34 cellular contexts compared by ENCODE assay signal in the genomic region with DNA sequence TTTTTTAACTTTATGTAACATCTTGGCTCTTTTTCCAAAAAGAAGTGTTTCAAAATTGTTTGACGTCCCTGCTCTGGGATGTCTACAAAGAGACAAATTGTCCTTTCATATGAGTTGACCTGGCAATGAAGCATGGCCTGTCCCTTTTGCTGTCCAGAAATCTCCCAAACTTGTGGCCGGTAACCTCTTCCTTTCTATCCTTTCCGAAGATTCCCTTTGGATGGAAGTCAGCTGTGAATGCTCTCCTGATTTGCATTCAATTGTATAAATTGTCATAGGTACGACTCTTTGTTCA. TPM values are rescaled to one million over a fixed set of nuclear protein-coding genes. Genes with fewer than 3 reads are reported as not detected.
"Had no signal": no experiment of that assay in that cellular context is flagged by ENCODE, and none has a peak within 500 bp of the region (broad histone marks: within the 10 kb centered on the region; RNA-seq: fewer than 3 reads in every experiment).

No MANE protein-coding gene starts in this region.

- H3K27me3 ChIP-seq: adrenal gland, body of pancreas, esophagus muscularis mucosa, gastrocnemius medialis had no signal

- H3K4me1 Mint-ChIP-seq: activated CD4-positive, alpha-beta T cell treated with anti-CD3 and anti-CD28 coated beads for 36 hours; activated CD4-positive, alpha-beta T cell treated with anti-CD3 and anti-CD28 coated beads, Interleukin-2, amount 10 ng/mL, durations not matched to agents 24 days and 14 days; activated CD8-positive, alpha-beta memory T cell treated with anti-CD3 and anti-CD28 coated beads, Interleukin-2, amount 10 ng/mL, durations not matched to agents 7 days and 5 days; activated naive CD4-positive, alpha-beta T cell treated with anti-CD3 and anti-CD28 coated beads, Interleukin-2, amount 50 U/mL, for 24 hours; activated naive CD8-positive, alpha-beta T cell treated with anti-CD3 and anti-CD28 coated beads for 36 hours; activated naive CD8-positive, alpha-beta T cell treated with anti-CD3 and anti-CD28 coated beads, Interleukin-2, amount 50 U/mL, for 24 hours; central memory CD8-positive, alpha-beta T cell had no signal

- H3K36me3 ChIP-seq: adrenal gland, esophagus muscularis mucosa, gastrocnemius medialis had no signal

- H3K4me1 ChIP-seq: adrenal gland, body of pancreas, foreskin keratinocyte, gastrocnemius medialis had no signal

- DNase-seq: activated CD4-positive, alpha-beta memory T cell treated with anti-CD3 and anti-CD28 coated beads for 36 hours; activated CD4-positive, alpha-beta T cell treated with anti-CD3 and anti-CD28 coated beads for 36 hours; activated CD4-positive, alpha-beta T cell treated with anti-CD3 and anti-CD28 coated beads, Interleukin-2, amount 10 ng/mL, durations not matched to agents 24 days and 14 days; activated CD4-positive, CD25-positive, alpha-beta regulatory T cell; activated CD4-positive, CD25-positive, alpha-beta regulatory T cell treated with anti-CD3 and anti-CD28 coated beads, Interleukin-2, amount 50 U/mL, for 72 hours; activated CD8-positive, alpha-beta memory T cell treated with anti-CD3 and anti-CD28 coated beads, Interleukin-2, amount 10 ng/mL, durations not matched to agents 7 days and 5 days; activated CD8-positive, alpha-beta memory T cell treated with anti-CD3 and anti-CD28 coated beads, Interleukin-2, amount 50 U/mL, for 4 hours; activated CD8-positive, alpha-beta T cell treated with anti-CD3 and anti-CD28 coated beads, Interleukin-2, amount 10 ng/mL, durations not matched to agents 7 days and 5 days; activated effector memory CD4-positive, alpha-beta T cell treated with anti-CD3 and anti-CD28 coated beads, Interleukin-2, amount 50 U/mL, for 16 hours; activated naive CD4-positive, alpha-beta T cell treated with anti-CD3 and anti-CD28 coated beads for 36 hours; activated naive CD8-positive, alpha-beta T cell treated with anti-CD3 and anti-CD28 coated beads for 36 hours; activated naive CD8-positive, alpha-beta T cell treated with anti-CD3 and anti-CD28 coated beads, Interleukin-2, amount 50 U/mL, for 24 hours; activated T-cell treated with anti-CD3 and anti-CD28 coated beads, Interleukin-2, amount 50 U/mL, for 1 hour; activated T-cell treated with anti-CD3 and anti-CD28 coated beads, Interleukin-2, amount 50 U/mL, for 48 hours; adrenal gland; amygdala; aorta; body of pancreas; dorsolateral prefrontal cortex; effector CD4-positive, alpha-beta T cell; effector memory CD8-positive, alpha-beta T cell; erythroblast; foreskin keratinocyte; T-helper 2 cell had no signal

- H3K36me3 Mint-ChIP-seq: activated CD4-positive, alpha-beta memory T cell treated with anti-CD3 and anti-CD28 coated beads for 36 hours; activated CD8-positive, alpha-beta memory T cell treated with anti-CD3 and anti-CD28 coated beads, Interleukin-2, amount 10 ng/mL, durations not matched to agents 7 days and 5 days; activated naive CD8-positive, alpha-beta T cell treated with anti-CD3 and anti-CD28 coated beads for 36 hours had no signal

- H3K27ac ChIP-seq: adrenal gland, body of pancreas, coronary artery, dorsolateral prefrontal cortex, esophagus muscularis mucosa, foreskin keratinocyte had no signal

- H3K9me3 ChIP-seq: adrenal gland, body of pancreas, esophagus muscularis mucosa, gastrocnemius medialis had no signal

- H3K9me3 Mint-ChIP-seq: activated CD4-positive, alpha-beta T cell treated with anti-CD3 and anti-CD28 coated beads, Interleukin-2, amount 10 ng/mL, durations not matched to agents 24 days and 14 days; activated T-helper 1 cell treated with anti-CD3 and anti-CD28 coated beads, Interleukin-12 subunit alpha, Interleukin-12 subunit beta, Interleukin-2, Interleukin-4 antibody, amounts not matched to agents 30 ng/mL and 10 ng/mL and 1 ng/mL, durations not matched to agents 14 hours and 24 hours and 36 hours; activated T-helper 2 cell treated with anti-CD3 and anti-CD28 coated beads, Interferon-gamma antibody, Interleukin-2, Interleukin-4, amounts not matched to agents 10 μg/mL and 5 μg/mL and 100 μg/mL, durations not matched to agents 14 hours and 24 hours and 36 hours; central memory CD8-positive, alpha-beta T cell; effector memory CD8-positive, alpha-beta T cell had no signal

- H3K4me3 Mint-ChIP-seq: activated CD4-positive, alpha-beta memory T cell treated with anti-CD3 and anti-CD28 coated beads for 36 hours; activated CD4-positive, alpha-beta T cell treated with anti-CD3 and anti-CD28 coated beads for 36 hours; activated CD4-positive, alpha-beta T cell treated with anti-CD3 and anti-CD28 coated beads, Interleukin-2, amount 10 ng/mL, durations not matched to agents 24 days and 14 days; activated CD8-positive, alpha-beta memory T cell treated with anti-CD3 and anti-CD28 coated beads, Interleukin-2, amount 10 ng/mL, durations not matched to agents 7 days and 5 days; activated CD8-positive, alpha-beta T cell treated with anti-CD3 and anti-CD28 coated beads, Interleukin-2, amount 10 ng/mL, durations not matched to agents 7 days and 5 days; activated naive CD4-positive, alpha-beta T cell treated with anti-CD3 and anti-CD28 coated beads for 36 hours; activated naive CD4-positive, alpha-beta T cell treated with anti-CD3 and anti-CD28 coated beads, Interleukin-2, amount 50 U/mL, for 24 hours; activated naive CD8-positive, alpha-beta T cell treated with anti-CD3 and anti-CD28 coated beads for 36 hours; activated naive CD8-positive, alpha-beta T cell treated with anti-CD3 and anti-CD28 coated beads, Interleukin-2, amount 50 U/mL, for 24 hours; activated T-helper 1 cell treated with anti-CD3 and anti-CD28 coated beads, Interleukin-12 subunit alpha, Interleukin-12 subunit beta, Interleukin-2, Interleukin-4 antibody, amounts not matched to agents 30 ng/mL and 10 ng/mL and 1 ng/mL, durations not matched to agents 14 hours and 24 hours and 36 hours; central memory CD8-positive, alpha-beta T cell; dendritic cell treated with granulocyte-macrophage colony-stimulating factor and Interleukin-4, amounts not matched to agents 40 ng/mL and 50 ng/mL, for 4 days; effector memory CD8-positive, alpha-beta T cell had no signal

- ATAC-seq: activated CD4-positive, alpha-beta T cell treated with anti-CD3 and anti-CD28 coated beads for 36 hours; activated CD8-positive, alpha-beta memory T cell treated with anti-CD3 and anti-CD28 coated beads, Interleukin-2, amount 10 ng/mL, durations not matched to agents 7 days and 5 days; activated CD8-positive, alpha-beta T cell treated with anti-CD3 and anti-CD28 coated beads, Interleukin-2, amount 10 ng/mL, durations not matched to agents 7 days and 5 days; activated naive CD8-positive, alpha-beta T cell treated with anti-CD3 and anti-CD28 coated beads, Interleukin-2, amount 50 U/mL, for 24 hours; body of pancreas; effector memory CD8-positive, alpha-beta T cell; foreskin keratinocyte had no signal

- H3K4me3 ChIP-seq: adrenal gland, body of pancreas, coronary artery, dorsolateral prefrontal cortex, esophagus muscularis mucosa, gastrocnemius medialis had no signal

- H3K27ac Mint-ChIP-seq: activated CD4-positive, alpha-beta memory T cell treated with anti-CD3 and anti-CD28 coated beads for 36 hours; activated CD4-positive, alpha-beta T cell treated with anti-CD3 and anti-CD28 coated beads for 36 hours; activated CD4-positive, alpha-beta T cell treated with anti-CD3 and anti-CD28 coated beads, Interleukin-2, amount 10 ng/mL, durations not matched to agents 24 days and 14 days; activated CD8-positive, alpha-beta memory T cell treated with anti-CD3 and anti-CD28 coated beads, Interleukin-2, amount 10 ng/mL, durations not matched to agents 7 days and 5 days; activated CD8-positive, alpha-beta T cell treated with anti-CD3 and anti-CD28 coated beads, Interleukin-2, amount 10 ng/mL, durations not matched to agents 7 days and 5 days; activated naive CD4-positive, alpha-beta T cell treated with anti-CD3 and anti-CD28 coated beads for 36 hours; activated naive CD4-positive, alpha-beta T cell treated with anti-CD3 and anti-CD28 coated beads, Interleukin-2, amount 50 U/mL, for 24 hours; activated naive CD8-positive, alpha-beta T cell treated with anti-CD3 and anti-CD28 coated beads for 36 hours; activated naive CD8-positive, alpha-beta T cell treated with anti-CD3 and anti-CD28 coated beads, Interleukin-2, amount 50 U/mL, for 24 hours; activated T-helper 1 cell treated with anti-CD3 and anti-CD28 coated beads, Interleukin-12 subunit alpha, Interleukin-12 subunit beta, Interleukin-2, Interleukin-4 antibody, amounts not matched to agents 30 ng/mL and 10 ng/mL and 1 ng/mL, durations not matched to agents 14 hours and 24 hours and 36 hours; activated T-helper 2 cell treated with anti-CD3 and anti-CD28 coated beads, Interferon-gamma antibody, Interleukin-2, Interleukin-4, amounts not matched to agents 10 μg/mL and 5 μg/mL and 100 μg/mL, durations not matched to agents 14 hours and 24 hours and 36 hours; dendritic cell treated with granulocyte-macrophage colony-stimulating factor and Interleukin-4, amounts not matched to agents 40 ng/mL and 50 ng/mL, for 4 days; effector memory CD8-positive, alpha-beta T cell had no signal

RNA-seq across cellular contexts. Expression of a gene that starts 40.9 kb away (rescaled TPM):
- total RNA-seq: activated CD4-positive, alpha-beta memory T cell treated with anti-CD3 and anti-CD28 coated beads for 36 hours; activated CD4-positive, alpha-beta T cell treated with anti-CD3 and anti-CD28 coated beads for 36 hours; activated CD4-positive, alpha-beta T cell treated with anti-CD3 and anti-CD28 coated beads, Interleukin-2, amount 10 ng/mL, durations not matched to agents 24 days and 14 days; activated CD8-positive, alpha-beta memory T cell treated with anti-CD3 and anti-CD28 coated beads for 36 hours; activated CD8-positive, alpha-beta memory T cell treated with anti-CD3 and anti-CD28 coated beads, Interleukin-2, amount 10 ng/mL, durations not matched to agents 7 days and 5 days; activated CD8-positive, alpha-beta T cell treated with anti-CD3 and anti-CD28 coated beads, Interleukin-2, amount 10 ng/mL, durations not matched to agents 7 days and 5 days; activated naive CD4-positive, alpha-beta T cell treated with anti-CD3 and anti-CD28 coated beads for 36 hours; activated naive CD8-positive, alpha-beta T cell treated with anti-CD3 and anti-CD28 coated beads for 36 hours; activated T-helper 1 cell treated with anti-CD3 and anti-CD28 coated beads, Interleukin-12 subunit alpha, Interleukin-12 subunit beta, Interleukin-2, Interleukin-4 antibody, amounts not matched to agents 30 ng/mL and 10 ng/mL and 1 ng/mL, durations not matched to agents 14 hours and 24 hours and 36 hours; activated T-helper 2 cell treated with anti-CD3 and anti-CD28 coated beads, Interferon-gamma antibody, Interleukin-2, Interleukin-4, amounts not matched to agents 10 μg/mL and 5 μg/mL and 100 μg/mL, durations not matched to agents 14 hours and 24 hours and 36 hours; foreskin keratinocyte; T-helper 1 cell treated with Interleukin-12 subunit alpha and Interleukin-12 subunit beta and Interleukin-4 antibody, amounts not matched to agents 30 ng/mL and 1 ng/mL, for 36 hours had no signal
- polyA plus RNA-seq: foreskin keratinocyte had no signal
